Comparison of ENCODE assay signal across 8 cellular contexts in the genomic region with DNA sequence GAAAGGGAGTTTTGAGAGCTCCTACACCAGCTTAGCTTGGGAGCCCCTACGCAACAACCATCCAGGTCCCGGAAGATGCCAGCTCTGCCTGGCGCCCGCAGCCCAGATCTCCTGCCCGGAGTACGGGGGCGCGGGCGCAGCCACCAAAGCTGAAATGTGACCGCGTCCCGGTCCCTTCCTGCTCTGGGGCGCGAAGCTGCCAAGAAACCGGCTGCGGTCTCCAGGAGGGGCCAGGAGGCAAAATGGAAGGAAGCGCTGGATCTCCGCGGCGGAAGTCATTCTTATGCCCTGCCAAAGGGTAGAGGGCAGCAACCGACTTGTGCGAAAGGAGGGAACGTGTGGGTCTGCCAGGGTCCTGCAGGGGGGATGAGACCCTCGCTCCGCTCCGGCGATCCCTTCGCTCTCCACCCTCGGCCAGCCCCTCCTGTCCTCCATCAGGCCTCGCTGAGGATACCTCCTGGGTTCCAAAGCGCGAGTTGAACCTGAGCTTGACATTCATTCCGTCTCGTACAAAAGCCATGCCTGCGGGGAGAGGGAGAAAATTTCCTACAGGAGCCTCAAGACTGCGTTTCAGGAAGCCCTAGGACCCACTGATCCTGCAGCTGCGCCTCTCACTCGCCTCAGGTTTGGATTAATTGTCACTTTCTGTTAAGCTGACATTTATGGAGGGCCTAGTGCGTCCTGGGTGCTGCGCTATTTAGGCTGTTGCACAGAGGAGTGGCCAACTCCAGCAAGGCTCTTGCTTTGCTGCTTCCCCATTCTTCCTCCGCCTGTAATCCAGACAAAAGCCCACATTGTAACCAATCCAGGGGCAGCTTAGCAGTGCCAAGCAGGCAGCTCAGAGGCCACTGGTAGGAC.
DNase-seq lines count a peak whose midpoint lies in the region; ATAC-seq and TF ChIP-seq lines count a peak whose summit lies in the region.

No MANE protein-coding gene starts in this region.

- peaks cover 10% of the 10 kb centered on the region for H3K4me1 Mint-ChIP-seq in activated CD4-positive, alpha-beta memory T cell treated with anti-CD3 and anti-CD28 coated beads for 36 hours (ENCODE audit: low read depth)

- WGBS in ovary, 3 donors: 5 to 15% (median 9%) methylated on average over 41 of the region's 41 CpGs

- CTCF ChIA-PET in activated CD4-positive, alpha-beta memory T cell treated with anti-CD3 and anti-CD28 coated beads for 36 hours (lab: Charles Lee): interaction anchor here (0.6 kb wide), 1 partner anchor 16 kb away, joined by 3 read pairs; no protein-coding TSS in a partner anchor
- CTCF ChIA-PET in PC-3 (lab: Charles Lee): no interaction called here

- H3K4me1 ChIP-seq in ovary (ENCODE audit: insufficient read depth) (no peaks in the 10 kb centered on the region), PC-3 (ENCODE audit: insufficient read depth, low read length) (peaks cover 5% of the 10 kb centered on the region; the same call in 1 of the 2 replicates)

- H3K36me3 ChIP-seq in ovary: no peaks in the 10 kb centered on the region
- no peaks in the 10 kb centered on the region for H3K36me3 ChIP-seq in PC-3 (ENCODE audit: low read depth, low read length)

- no peak overlapping the region for H3K4me2 ChIP-seq in PC-3 (ENCODE audit: low read length)

- H3K27me3 ChIP-seq in HL-60 (ENCODE audit: insufficient read depth, poor library complexity, severe bottlenecking) (no peaks in the 10 kb centered on the region), ovary (no peaks in the 10 kb centered on the region), PC-3 (ENCODE audit: low read length) (no peaks in the 10 kb centered on the region)

- intact Hi-C loops in activated CD4-positive, alpha-beta memory T cell treated with anti-CD3 and anti-CD28 coated beads for 36 hours (cut with micrococcal nuclease): no loop called here
- intact Hi-C loops in ovary (cut with DNase I) (loop anchor here in 2 of 4 donors (10.0 kb wide), 2 partner anchors 94 to 314 kb away; a partner anchor contains a TSS), PC-3 (cut with micrococcal nuclease) (no loop called here)

- H3K27me3 Mint-ChIP-seq in activated CD4-positive, alpha-beta memory T cell treated with anti-CD3 and anti-CD28 coated beads for 36 hours: peaks cover 6% of the 10 kb centered on the region

- POLR2A ChIA-PET in activated CD4-positive, alpha-beta memory T cell treated with anti-CD3 and anti-CD28 coated beads for 36 hours (lab: Charles Lee): no interaction called here
- POLR2A ChIA-PET in PC-3 (lab: Charles Lee; ENCODE audit: unreplicated experiment): no interaction called here

- peak; percentile 67 for ATAC-seq in GM21381 (IDR thresholded peaks at IDR 0.05; ENCODE audit: unreplicated experiment)
- ATAC-seq in PC-3: no peak

- H3K4me3 ChIP-seq in HL-60 (replicated peaks; ENCODE audit: insufficient read depth, low read length): peak overlapping the region; percentile 44
- H3K4me3 ChIP-seq in foreskin fibroblast (ENCODE audit: low read depth in 1 of 2, low read length in 2 of 2): peak overlapping the region; percentile 64 to 67
- H3K4me3 ChIP-seq in ovary: peak overlapping the region; percentile 66
- H3K4me3 ChIP-seq in PC-3 (ENCODE audit: low read length): no peak overlapping the region

- no peak overlapping the region for H3K9ac ChIP-seq in PC-3 (ENCODE audit: low read length)

- TF ChIP-seq EP300 in ovary (IDR thresholded peaks at IDR 0.05): no peak

- H3K9me3 ChIP-seq in ovary: no peaks in the 10 kb centered on the region
- no peaks in the 10 kb centered on the region for H3K9me3 ChIP-seq in PC-3 (ENCODE audit: low read length)

- no peak for TF ChIP-seq CTCF in HL-60 (IDR thresholded peaks at IDR 0.05; ENCODE audit: insufficient read depth, low read length)
- no peak for TF ChIP-seq CTCF in foreskin fibroblast (IDR thresholded peaks at IDR 0.05; ENCODE audit: low read depth, low read length)
- no peak for TF ChIP-seq CTCF in ovary (IDR thresholded peaks at IDR 0.05)
- TF ChIP-seq CTCF in PC-3 (conservative IDR thresholded peaks at IDR 0.05; ENCODE audit: low read depth, low read length): no peak

- no peak overlapping the region for H3K27ac ChIP-seq in HL-60 (replicated peaks)
- peak overlapping the region; percentile 27 to 85 for H3K27ac ChIP-seq in ovary
- H3K27ac ChIP-seq in PC-3 (ENCODE audit: low read length): no peak overlapping the region

- H3K79me2 ChIP-seq in PC-3 (ENCODE audit: low read length): no peaks in the 10 kb centered on the region

- DNase-seq in ELR (ENCODE audit: low read depth) (peak; percentile 90), HL-60 (ENCODE audit: low read depth in 1 of 2, low spot score in 1 of 2) (peak in 1 of 2 experiments; percentile 23), foreskin fibroblast (peak; percentile 91 to 93), ovary (peak; percentile 39 to 70 (median 58)), DMS79 treated with DMSO at 0.1 percent for 48 hours (lab: John Stamatoyannopoulos, UW) (no peak), PC-3 (no peak)
- DNase-seq in activated CD4-positive, alpha-beta memory T cell treated with anti-CD3 and anti-CD28 coated beads for 36 hours: peak; percentile 20

- H3F3A ChIP-seq in PC-3 (ENCODE audit: low read length, unreplicated experiment): no peaks in the 10 kb centered on the region

- BruUV-seq in PC-3 (replicated peaks; lab: Mats Ljungman, UMichigan): no TSS peak

- H3K9me3 Mint-ChIP-seq in activated CD4-positive, alpha-beta memory T cell treated with anti-CD3 and anti-CD28 coated beads for 36 hours: no peaks in the 10 kb centered on the region

- TF ChIP-seq POLR2A in ovary (IDR thresholded peaks at IDR 0.05): no peak

- no peak overlapping the region for H3K27ac Mint-ChIP-seq in activated CD4-positive, alpha-beta memory T cell treated with anti-CD3 and anti-CD28 coated beads for 36 hours

- no peaks in the 10 kb centered on the region for H3K9me2 ChIP-seq in PC-3 (replicated peaks; ENCODE audit: low read length)

- peak overlapping the region; percentile 59 for H3K4me3 Mint-ChIP-seq in activated CD4-positive, alpha-beta memory T cell treated with anti-CD3 and anti-CD28 coated beads for 36 hours

- H4K20me1 ChIP-seq in PC-3 (ENCODE audit: low read length): no peaks in the 10 kb centered on the region

- no peaks in the 10 kb centered on the region for H3K36me3 Mint-ChIP-seq in activated CD4-positive, alpha-beta memory T cell treated with anti-CD3 and anti-CD28 coated beads for 36 hours

- H2AFZ ChIP-seq in PC-3 (ENCODE audit: low read length): no peak overlapping the region

Comparison
In these comparisons a context has a peak if more than half of its experiments do, and no peak if none do; other contexts are left out.
1. DNase-seq: peak in ELR (single experiment), activated CD4-positive, alpha-beta memory T cell treated with anti-CD3 and anti-CD28 coated beads for 36 hours (single experiment), foreskin fibroblast (2 of 2) and ovary (5 of 5); none in DMS79 treated with DMSO at 0.1 percent for 48 hours (single experiment) and PC-3 (single experiment).
2. H3K27ac ChIP-seq: peak in ovary (2 of 2); none in HL-60 (single experiment) and PC-3 (single experiment).